17 cellular contexts compared by ENCODE assay signal in genomic region chr11:134063991-134064747, GRCh38.
"Had no signal": no experiment of that assay in that cellular context is flagged by ENCODE, and none has a peak within 500 bp of the region (broad histone marks: within the 10 kb centered on the region; RNA-seq: fewer than 3 reads in every experiment).

No MANE protein-coding gene starts in this region.

- H3K4me3 Mint-ChIP-seq: activated CD8-positive, alpha-beta memory T cell treated with anti-CD3 and anti-CD28 coated beads, Interleukin-2, amount 10 ng/mL, durations not matched to agents 7 days and 5 days; activated T-cell treated with anti-CD3 and anti-CD28 coated beads, Interleukin-2, amount 50 U/mL, for 24 hours; endodermal cell; neural crest cell had no signal

- H3K27me3 ChIP-seq: brain microvascular endothelial cell had no signal

- H3K4me1 ChIP-seq: parathyroid adenoma had no signal

- H3K27ac ChIP-seq: brain microvascular endothelial cell, parathyroid adenoma had no signal

- ATAC-seq: activated CD8-positive, alpha-beta memory T cell treated with anti-CD3 and anti-CD28 coated beads, Interleukin-2, amount 10 ng/mL, durations not matched to agents 7 days and 5 days; activated naive CD4-positive, alpha-beta T cell treated with anti-CD3 and anti-CD28 coated beads, Interleukin-2, amount 50 U/mL, for 72 hours had no signal

- H3K27ac Mint-ChIP-seq: activated CD8-positive, alpha-beta memory T cell treated with anti-CD3 and anti-CD28 coated beads, Interleukin-2, amount 10 ng/mL, durations not matched to agents 7 days and 5 days; activated naive CD4-positive, alpha-beta T cell treated with anti-CD3 and anti-CD28 coated beads, Interleukin-2, amount 50 U/mL, for 72 hours; activated T-cell treated with anti-CD3 and anti-CD28 coated beads, Interleukin-2, amount 50 U/mL, for 24 hours; endodermal cell had no signal

- H3K9me3 Mint-ChIP-seq: activated naive CD4-positive, alpha-beta T cell treated with anti-CD3 and anti-CD28 coated beads, Interleukin-2, amount 50 U/mL, for 72 hours; activated T-cell treated with anti-CD3 and anti-CD28 coated beads, Interleukin-2, amount 50 U/mL, for 24 hours; endodermal cell; neural crest cell had no signal

- H3K36me3 ChIP-seq: brain microvascular endothelial cell had no signal

- DNase-seq: activated CD4-positive, alpha-beta T cell treated with anti-CD3 and anti-CD28 coated beads, Interleukin-2, amount 50 U/mL, for 4 hours; activated CD4-positive, CD25-positive, alpha-beta regulatory T cell treated with anti-CD3 and anti-CD28 coated beads, Interleukin-2, amount 50 U/mL, for 72 hours; activated CD8-positive, alpha-beta memory T cell treated with anti-CD3 and anti-CD28 coated beads, Interleukin-2, amount 10 ng/mL, durations not matched to agents 7 days and 5 days; activated effector memory CD4-positive, alpha-beta T cell treated with Interleukin-2 at 50 U/mL for 16 hours; activated T-cell treated with anti-CD3 and anti-CD28 coated beads, Interleukin-2, amount 50 U/mL, for 24 hours; amniotic stem cell; brain microvascular endothelial cell; dermis blood vessel endothelial cell; endodermal cell; hypothalamus; kidney glomerular epithelial cell; retina; stimulated activated CD4-positive, alpha-beta T cell treated with anti-CD3 and anti-CD28 coated beads, Interleukin-15, amount 100 ng/mL, for 24 hours; stimulated activated CD4-positive, alpha-beta T cell treated with anti-CD3 and anti-CD28 coated beads, Interleukin-4, amount 100 ng/mL, for 24 hours had no signal
